8 cellular contexts compared by ENCODE assay signal in genomic region chr13:48233886-48234488, GRCh38. TPM values are rescaled to one million over a fixed set of nuclear protein-coding genes. Genes with fewer than 3 reads are reported as not detected.
DNase-seq lines count a peak whose midpoint lies in the region; ATAC-seq, FAIRE-seq and TF ChIP-seq lines count a peak whose summit lies in the region.

No MANE protein-coding gene starts in this region.

- H3K27me3 ChIP-seq in gastroesophageal sphincter: no peaks in the 10 kb centered on the region
- no peaks in the 10 kb centered on the region for H3K27me3 ChIP-seq in prostate gland (replicated peaks; ENCODE audit: insufficient read depth)

- FAIRE-seq in frontal cortex (lab: Jason Lieb, UNC): no peak

- intact Hi-C loops in Right ventricle myocardium inferior (cut with DNase I) (loop anchor here (1.0 to 10.0 kb wide), 5 partner anchors 69 to 351 kb away; partner anchors contain the start of genes MED4, NUDT15 and RB1), left cardiac atrium (cut with DNase I) (loop anchor here (5.0 to 10.0 kb wide), 3 partner anchors 71 to 122 kb away; partner anchors contain the start of gene RB1 (in 1 of the 2)), prostate gland (cut with DNase I) (loop anchor here (2.0 to 10.0 kb wide), 6 partner anchors 69 to 341 kb away; partner anchors contain the start of genes LPAR6, MED4, NUDT15 and RB1)

- H3K36me3 ChIP-seq in gastroesophageal sphincter (no peaks in the 10 kb centered on the region), prostate gland (no peaks in the 10 kb centered on the region)

- peak overlapping the region; percentile 72 for H3K4me3 ChIP-seq in WI38 (ENCODE audit: low read depth, low read length)
- H3K4me3 ChIP-seq in gastroesophageal sphincter: peak overlapping the region; percentile 86 to 91
- peak overlapping the region; percentile 97 to 100 for H3K4me3 ChIP-seq in prostate gland

- H3K27ac ChIP-seq in gastroesophageal sphincter (peak overlapping the region; percentile 94 to 99 (median 96)), prostate gland (peak overlapping the region; percentile 100)

- 0 to 2% methylated on average over 8 to 12 of the region's 12 CpGs for WGBS in gastroesophageal sphincter (ENCODE audit: low coverage in 1 of 2), 2 donors
- WGBS in prostate gland: 0% methylated on average over 12 of the region's 12 CpGs

- ATAC-seq in Right ventricle myocardium inferior: no peak
- ATAC-seq in left cardiac atrium: no peak
- no peak for ATAC-seq in gastroesophageal sphincter
- ATAC-seq in GM18520 (IDR thresholded peaks at IDR 0.05; ENCODE audit: unreplicated experiment): no peak
- ATAC-seq in HG03095 (IDR thresholded peaks at IDR 0.05; ENCODE audit: unreplicated experiment): no peak

- no peak for TF ChIP-seq POLR2A in gastroesophageal sphincter (IDR thresholded peaks at IDR 0.05)
- no peak for TF ChIP-seq POLR2A in prostate gland (IDR thresholded peaks at IDR 0.05)

- no peak for TF ChIP-seq CTCF in WI38 (IDR thresholded peaks at IDR 0.05; ENCODE audit: low read depth, low read length)
- TF ChIP-seq CTCF in gastroesophageal sphincter (IDR thresholded peaks at IDR 0.05): no peak
- no peak for TF ChIP-seq CTCF in prostate gland (IDR thresholded peaks at IDR 0.05)

- DNase-seq in Right ventricle myocardium inferior (ENCODE audit: missing footprints): peak; percentile 41
- DNase-seq in left cardiac atrium: no peak
- peak; percentile 22 for DNase-seq in prostate gland (ENCODE audit: low spot score)
- no peak for DNase-seq in frontal cortex (ENCODE audit: low spot score in 2 of 2)

- H3K4me1 ChIP-seq in gastroesophageal sphincter (peaks cover 0 to 52% (median 5%) of the 10 kb centered on the region in 3 donors), prostate gland (replicated peaks) (peaks cover 6% of the 10 kb centered on the region)

- no peak for TF ChIP-seq EP300 in gastroesophageal sphincter (IDR thresholded peaks at IDR 0.05)

- no peaks in the 10 kb centered on the region for H3K9me3 ChIP-seq in gastroesophageal sphincter
- no peaks in the 10 kb centered on the region for H3K9me3 ChIP-seq in prostate gland

RNA-seq across cellular contexts. Expression of gene ITM2B, which starts 1.0 kb away (rescaled TPM):
- total RNA-seq in Right ventricle myocardium inferior (537 TPM), left cardiac atrium (100 to 1,000 TPM; 537 to 557 TPM), gastroesophageal sphincter (100 to 1,000 TPM; 263 to 380 (median 300) TPM), prostate gland (100 to 1,000 TPM; 401 to 632 TPM), frontal cortex (99.5 TPM)

Comparison
In these comparisons a context has a peak if more than half of its experiments do, and no peak if none do; other contexts are left out.
1. DNase-seq: peak in Right ventricle myocardium inferior (single experiment) and prostate gland (single experiment); none in left cardiac atrium (single experiment) and frontal cortex (0 of 2).
2. Peak in every context shown above with its lines, with median percentiles within 50 percentile points of each other: H3K4me3 ChIP-seq.